8 cellular contexts compared by ENCODE assay signal in the genomic region with DNA sequence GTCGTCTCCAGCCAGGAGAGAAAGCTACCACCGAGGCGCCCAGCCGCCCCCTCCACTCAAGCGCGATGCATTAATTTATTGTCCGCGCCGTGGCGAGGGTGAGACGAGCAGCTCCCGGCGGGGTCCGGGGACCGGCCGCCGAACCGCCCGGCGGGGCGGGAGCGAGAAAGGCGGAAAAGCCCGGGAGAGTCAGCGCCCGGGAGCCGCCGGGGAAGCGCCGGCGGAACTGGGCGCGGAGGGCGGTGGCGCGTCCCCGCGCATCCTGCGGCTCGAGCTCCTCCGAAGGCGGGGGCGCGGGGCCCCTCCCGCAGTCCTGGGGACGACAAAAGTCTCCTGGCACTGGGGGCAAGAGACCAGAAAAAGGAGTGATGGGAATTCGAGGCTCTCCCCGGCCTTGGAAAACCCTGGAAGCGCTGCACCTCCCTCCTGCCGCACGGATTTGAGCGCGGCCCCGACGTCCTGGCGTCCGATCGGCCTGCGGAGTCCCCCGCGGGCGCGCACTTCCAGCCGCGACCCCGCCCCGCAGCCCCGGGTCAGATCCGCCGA. TPM values are rescaled to one million over a fixed set of nuclear protein-coding genes. Genes with fewer than 3 reads are reported as not detected.
DNase-seq lines count a peak whose midpoint lies in the region; ATAC-seq and TF ChIP-seq lines count a peak whose summit lies in the region.

A gene with protein sequence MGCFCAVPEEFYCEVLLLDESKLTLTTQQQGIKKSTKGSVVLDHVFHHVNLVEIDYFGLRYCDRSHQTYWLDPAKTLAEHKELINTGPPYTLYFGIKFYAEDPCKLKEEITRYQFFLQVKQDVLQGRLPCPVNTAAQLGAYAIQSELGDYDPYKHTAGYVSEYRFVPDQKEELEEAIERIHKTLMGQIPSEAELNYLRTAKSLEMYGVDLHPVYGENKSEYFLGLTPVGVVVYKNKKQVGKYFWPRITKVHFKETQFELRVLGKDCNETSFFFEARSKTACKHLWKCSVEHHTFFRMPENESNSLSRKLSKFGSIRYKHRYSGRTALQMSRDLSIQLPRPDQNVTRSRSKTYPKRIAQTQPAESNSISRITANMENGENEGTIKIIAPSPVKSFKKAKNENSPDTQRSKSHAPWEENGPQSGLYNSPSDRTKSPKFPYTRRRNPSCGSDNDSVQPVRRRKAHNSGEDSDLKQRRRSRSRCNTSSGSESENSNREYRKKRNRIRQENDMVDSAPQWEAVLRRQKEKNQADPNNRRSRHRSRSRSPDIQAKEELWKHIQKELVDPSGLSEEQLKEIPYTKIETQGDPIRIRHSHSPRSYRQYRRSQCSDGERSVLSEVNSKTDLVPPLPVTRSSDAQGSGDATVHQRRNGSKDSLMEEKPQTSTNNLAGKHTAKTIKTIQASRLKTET (minus strand): TSS at position 228 of the 546 bp plus-strand sequence. CDS start 238 bp downstream, outside the sequence.

- H3K4me3 ChIP-seq in BLaER1 treated with 17β-estradiol and CSF1 and Interleukin-3, amounts not matched to agents 10 nM and 100 nM = peak within 1 kb of the TSS; percentile 72 to 90 (median 76)
- H3K4me3 ChIP-seq in SJCRH30 = peak within 1 kb of the TSS; percentile 85
- H3K4me3 ChIP-seq in tibial artery = peak within 1 kb of the TSS; percentile 93 to 96

- no peak for DNase-seq in SJCRH30
- no peak for DNase-seq in mesenteric fat pad (ENCODE audit: low spot score)
- peak in 1 of 2 donors; percentile 66 for DNase-seq in tibial artery
- DNase-seq in stimulated activated naive CD4-positive, alpha-beta T cell (lab: John Stamatoyannopoulos, UW) = no peak

- TF ChIP-seq CTCF in tibial artery (IDR thresholded peaks at IDR 0.05) = no peak

- no peaks in the 10 kb centered on the region for H3K36me3 ChIP-seq in BLaER1 treated with 17β-estradiol and CSF1 and Interleukin-3, amounts not matched to agents 10 nM and 100 nM
- H3K36me3 ChIP-seq in SJCRH30 (no peaks in the 10 kb centered on the region), tibial artery (no peaks in the 10 kb centered on the region)

- H3K9me3 ChIP-seq in BLaER1 treated with 17β-estradiol and CSF1 and Interleukin-3, amounts not matched to agents 10 nM and 100 nM (replicated peaks in 1 of 11) = no peaks in the 10 kb centered on the region
- H3K9me3 ChIP-seq in SJCRH30 (replicated peaks) (no peaks in the 10 kb centered on the region), tibial artery (no peaks in the 10 kb centered on the region)

- H4K20me1 ChIP-seq in BLaER1 treated with 17β-estradiol and CSF1 and Interleukin-3, amounts not matched to agents 10 nM and 100 nM = no peaks in the 10 kb centered on the region

- H3K9ac ChIP-seq in BLaER1 treated with 17β-estradiol and CSF1 and Interleukin-3, amounts not matched to agents 10 nM and 100 nM = peak within 1 kb of the TSS; percentile 50 to 74 (median 68)

- H3K27ac ChIP-seq in BLaER1 treated with 17β-estradiol and CSF1 and Interleukin-3, amounts not matched to agents 10 nM and 100 nM = peak within 1 kb of the TSS in 1 of 11 experiments; percentile 0; a peak in 2 of 22 replicates
- H3K27ac ChIP-seq in SJCRH30 (peak within 1 kb of the TSS; percentile 16), tibial artery (peak within 1 kb of the TSS; percentile 67 to 77)

- intact Hi-C loops in tibial artery (cut with DNase I; ENCODE audit: low total_unique reads) = no loop called here

- peaks cover 15 to 38% (median 30%) of the 10 kb centered on the region in 11 experiments for H3K27me3 ChIP-seq in BLaER1 treated with 17β-estradiol and CSF1 and Interleukin-3, amounts not matched to agents 10 nM and 100 nM
- H3K27me3 ChIP-seq in SJCRH30 = no peaks in the 10 kb centered on the region
- no peaks in the 10 kb centered on the region for H3K27me3 ChIP-seq in tibial artery

- H3K4me2 ChIP-seq in BLaER1 treated with 17β-estradiol and CSF1 and Interleukin-3, amounts not matched to agents 10 nM and 100 nM = peak within 1 kb of the TSS; percentile 82 to 99 (median 95)

- peaks cover 0 to 12% (median 5%) of the 10 kb centered on the region in 10 experiments; a peak in 4 of 20 replicates for H3K4me1 ChIP-seq in BLaER1 treated with 17β-estradiol and CSF1 and Interleukin-3, amounts not matched to agents 10 nM and 100 nM
- H3K4me1 ChIP-seq in SJCRH30 (no peaks in the 10 kb centered on the region), tibial artery (peaks cover 0 to 11% (median 0%) of the 10 kb centered on the region in 4 donors)

- ATAC-seq in GM21423 (IDR thresholded peaks at IDR 0.05; ENCODE audit: unreplicated experiment) (peak; percentile 11), HG02852 (IDR thresholded peaks at IDR 0.05; ENCODE audit: unreplicated experiment) (no peak)

- in situ Hi-C loops in endometrial microvascular endothelial cells (cut with HindIII; ENCODE audit: inconsistent ontology term, low pct_unique_long_range_greater_than_20kb, low sequenced_read_pairs) = loop anchor here (25.0 kb wide), 1 partner anchor 207 kb away; no protein-coding TSS in a partner anchor

RNA-seq across cellular contexts. Expression of the gene that starts here (rescaled TPM):
- total RNA-seq in SJCRH30 (2014; rRNA removed; shearing (Covaris generic)) = 1.7 TPM in 2 replicates
- total RNA-seq in endometrial microvascular endothelial cells (ENCODE audit: inconsistent ontology term) (16.5 TPM), mesenteric fat pad (30.2 TPM)
